17 cellular contexts compared by ENCODE assay signal in genomic region chr12:132543298-132544172, GRCh38.
"Had no signal": no experiment of that assay in that cellular context is flagged by ENCODE, and none has a peak within 500 bp of the region (broad histone marks: within the 10 kb centered on the region; RNA-seq: fewer than 3 reads in every experiment).

No MANE protein-coding gene starts in this region.

- H3K27ac ChIP-seq: left lung, transverse colon had no signal

- H3K4me3 ChIP-seq: left lung, transverse colon had no signal

- DNase-seq: activated CD4-positive, alpha-beta memory T cell treated with anti-CD3 and anti-CD28 coated beads for 36 hours; activated CD4-positive, alpha-beta T cell treated with anti-CD3 and anti-CD28 coated beads for 1 hour; activated CD8-positive, alpha-beta memory T cell treated with anti-CD3 and anti-CD28 coated beads, Interleukin-2, amount 50 U/mL, for 48 hours; foreskin fibroblast; hypothalamus; kidney; left lung; mammary epithelial cell; naive B cell; nucleus accumbens; posterior cingulate gyrus; retina; stimulated activated naive CD4-positive, alpha-beta T cell; T-cell; T1000; transverse colon had no signal

- H3K27me3 ChIP-seq: left lung, transverse colon had no signal

- H3K4me3 Mint-ChIP-seq: activated CD4-positive, alpha-beta memory T cell treated with anti-CD3 and anti-CD28 coated beads for 36 hours; activated T-helper 1 cell treated with anti-CD3 and anti-CD28 coated beads, Interleukin-12 subunit alpha, Interleukin-12 subunit beta, Interleukin-2, Interleukin-4 antibody, amounts not matched to agents 30 ng/mL and 10 ng/mL and 1 ng/mL, durations not matched to agents 14 hours and 24 hours and 36 hours; T-cell had no signal

- H3K9me3 ChIP-seq: left lung, transverse colon had no signal

- H3K36me3 Mint-ChIP-seq: activated CD4-positive, alpha-beta memory T cell treated with anti-CD3 and anti-CD28 coated beads for 36 hours; naive B cell had no signal

- H3K27ac Mint-ChIP-seq: activated CD4-positive, alpha-beta memory T cell treated with anti-CD3 and anti-CD28 coated beads for 36 hours; activated T-helper 1 cell treated with anti-CD3 and anti-CD28 coated beads, Interleukin-12 subunit alpha, Interleukin-12 subunit beta, Interleukin-2, Interleukin-4 antibody, amounts not matched to agents 30 ng/mL and 10 ng/mL and 1 ng/mL, durations not matched to agents 14 hours and 24 hours and 36 hours; T-cell had no signal

- H3K4me1 ChIP-seq: left lung, transverse colon had no signal

- H3K9me3 Mint-ChIP-seq: activated CD4-positive, alpha-beta memory T cell treated with anti-CD3 and anti-CD28 coated beads for 36 hours; activated T-helper 1 cell treated with anti-CD3 and anti-CD28 coated beads, Interleukin-12 subunit alpha, Interleukin-12 subunit beta, Interleukin-2, Interleukin-4 antibody, amounts not matched to agents 30 ng/mL and 10 ng/mL and 1 ng/mL, durations not matched to agents 14 hours and 24 hours and 36 hours; naive B cell; T-cell had no signal

- H3K27me3 Mint-ChIP-seq: activated CD4-positive, alpha-beta memory T cell treated with anti-CD3 and anti-CD28 coated beads for 36 hours; naive B cell; T-cell had no signal

- H3K36me3 ChIP-seq: transverse colon had no signal
